Comparison of ENCODE assay signal across 15 cellular contexts in the genomic region with DNA sequence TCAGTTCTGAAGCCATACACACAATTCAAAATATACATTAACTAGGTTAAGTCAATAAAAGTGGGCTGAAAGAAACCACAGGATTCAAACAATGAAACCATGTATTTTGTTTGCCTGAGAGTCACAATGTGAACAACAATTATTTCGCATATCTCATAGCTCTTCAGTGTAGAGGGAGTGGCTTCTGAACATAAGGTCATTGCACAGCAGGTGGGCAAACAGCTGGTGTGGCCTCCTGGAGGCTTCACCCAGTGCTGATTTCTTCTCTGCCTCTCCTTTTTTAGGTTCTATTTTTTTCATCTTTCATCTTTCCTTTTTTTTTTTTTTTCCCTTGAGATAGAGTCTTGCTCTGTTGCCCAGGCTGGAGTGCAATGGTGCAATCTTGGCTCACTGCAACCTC.
"Had no signal": no experiment of that assay in that cellular context is flagged by ENCODE, and none has a peak within 500 bp of the region (broad histone marks: within the 10 kb centered on the region; RNA-seq: fewer than 3 reads in every experiment).

No MANE protein-coding gene starts in this region.

- H3K27ac Mint-ChIP-seq: activated CD4-positive, alpha-beta memory T cell treated with anti-CD3 and anti-CD28 coated beads for 36 hours had no signal

- H3K4me3 Mint-ChIP-seq: activated CD4-positive, alpha-beta memory T cell treated with anti-CD3 and anti-CD28 coated beads for 36 hours; natural killer cell treated with Interleukin-12 subunit alpha and Interleukin-12 subunit beta and Interleukin-15 and Interleukin-18, amount 100 ng/mL, for 72 hours had no signal

- H3K27me3 Mint-ChIP-seq: activated CD4-positive, alpha-beta memory T cell treated with anti-CD3 and anti-CD28 coated beads for 36 hours; natural killer cell treated with Interleukin-12 subunit alpha and Interleukin-12 subunit beta and Interleukin-15 and Interleukin-18, amount 100 ng/mL, for 72 hours had no signal

- H3K9me3 Mint-ChIP-seq: activated CD4-positive, alpha-beta memory T cell treated with anti-CD3 and anti-CD28 coated beads for 36 hours; natural killer cell treated with Interleukin-12 subunit alpha and Interleukin-12 subunit beta and Interleukin-15 and Interleukin-18, amount 100 ng/mL, for 72 hours had no signal

- ATAC-seq: foreskin keratinocyte; left lobe of liver; natural killer cell treated with Interleukin-12 subunit alpha and Interleukin-12 subunit beta and Interleukin-15 and Interleukin-18, amount 100 ng/mL, for 72 hours had no signal

- DNase-seq: activated CD4-positive, alpha-beta memory T cell treated with anti-CD3 and anti-CD28 coated beads for 36 hours; activated CD4-positive, CD25-positive, alpha-beta regulatory T cell treated with anti-CD3 and anti-CD28 coated beads, Interleukin-2, amount 50 U/mL, for 72 hours; activated CD8-positive, alpha-beta memory T cell treated with anti-CD3 and anti-CD28 coated beads, Interleukin-2, amount 50 U/mL, for 4 hours; activated naive CD4-positive, alpha-beta T cell treated with Interleukin-2 at 50 U/mL for 16 hours; caudate nucleus; effector CD4-positive, alpha-beta T cell; foreskin keratinocyte; head of caudate nucleus; islet precursor cell; mammary epithelial cell; nucleus accumbens; stimulated activated CD4-positive, alpha-beta T cell treated with anti-CD3 and anti-CD28 coated beads, Interleukin-4, amount 100 ng/mL, for 4 hours; stomach had no signal
